In genomic region chr12:52903285-52903854, GRCh38 we compare ENCODE assay signal across 1 cellular context.
TF ChIP-seq lines count a peak whose summit lies in the region.

No MANE protein-coding gene starts in this region.

TF ChIP-seq in HepG2, 621 proteins besides CTCF, POLR2A, EP300 and RAD21 (continued from another document and continues in another):
- no peak for TF ChIP-seq ZBTB14 (CRISPR knock-in tag; IDR thresholded peaks at IDR 0.05)
- peak; percentile 48 for TF ChIP-seq ZBTB7B (CRISPR knock-in tag; IDR thresholded peaks at IDR 0.05)
- TF ChIP-seq ZNF703 (CRISPR knock-in tag; IDR thresholded peaks at IDR 0.05; ENCODE audit: borderline replicate concordance) = 0 out of 2 replicates have a peak, but pooled peaks have one; percentile 20
- peak; percentile 100 for TF ChIP-seq PRDM15 (CRISPR knock-in tag; IDR thresholded peaks at IDR 0.05)
- 0 out of 2 replicates have a peak, but pooled peaks have one; percentile 10 for TF ChIP-seq CCDC6 (CRISPR knock-in tag; IDR thresholded peaks at IDR 0.05)
- TF ChIP-seq ZEB1 (IDR thresholded peaks at IDR 0.05; ENCODE audit: insufficient replicate concordance, low read depth) = peak; percentile 34
- TF ChIP-seq JUND (CRISPR knock-in tag; IDR thresholded peaks at IDR 0.05) = 0 out of 2 replicates have a peak, but pooled peaks have one; percentile 24
- no peak for TF ChIP-seq TOPORS (CRISPR knock-in tag; IDR thresholded peaks at IDR 0.05)
- TF ChIP-seq ZNF589 (CRISPR knock-in tag; conservative IDR thresholded peaks at IDR 0.05) = 0 out of 2 replicates have a peak, but pooled peaks have one; percentile 33
- peak; percentile 50; the same call in 1 of the 2 replicates for TF ChIP-seq KLF6 (CRISPR knock-in tag; IDR thresholded peaks at IDR 0.05)
- 0 out of 2 replicates have a peak, but pooled peaks have one; percentile 21 for TF ChIP-seq HIVEP1 (CRISPR knock-in tag; IDR thresholded peaks at IDR 0.05)
- TF ChIP-seq NRL (CRISPR knock-in tag; IDR thresholded peaks at IDR 0.05; ENCODE audit: borderline replicate concordance) = no peak
- TF ChIP-seq MLLT10 (CRISPR knock-in tag; IDR thresholded peaks at IDR 0.05) = no peak
- TF ChIP-seq KDM5A (IDR thresholded peaks at IDR 0.05; ENCODE audit: borderline replicate concordance, low read length) = peak; percentile 34; the same call in 1 of the 2 replicates
- peak; percentile 74 for TF ChIP-seq ZNF143 (CRISPR knock-in tag; IDR thresholded peaks at IDR 0.05)
- peak; percentile 25; the same call in 1 of the 2 replicates for TF ChIP-seq ELF4 (CRISPR knock-in tag; IDR thresholded peaks at IDR 0.05; ENCODE audit: borderline replicate concordance)
- 0 out of 2 replicates have a peak, but pooled peaks have one; percentile 38 for TF ChIP-seq ZHX2 (IDR thresholded peaks at IDR 0.05; ENCODE audit: low read depth)
- TF ChIP-seq ZHX2 (CRISPR knock-in tag; IDR thresholded peaks at IDR 0.05; ENCODE audit: borderline replicate concordance) = no peak
- peak; percentile 28; the same call in 1 of the 2 replicates for TF ChIP-seq ELF3 (CRISPR knock-in tag; IDR thresholded peaks at IDR 0.05)
- peak in 1 of 2 experiments; percentile 59; a peak in 2 of 4 replicates for TF ChIP-seq KLF16 (CRISPR knock-in tag; IDR thresholded peaks at IDR 0.05)
- TF ChIP-seq HNF1B (CRISPR knock-in tag; IDR thresholded peaks at IDR 0.05) = 0 out of 2 replicates have a peak, but pooled peaks have one; percentile 14
- peak; percentile 36; the same call in 1 of the 2 replicates for TF ChIP-seq PITX1 (CRISPR knock-in tag; IDR thresholded peaks at IDR 0.05)
- peak; percentile 38; the same call in 1 of the 2 replicates for TF ChIP-seq ZNF274 (CRISPR knock-in tag; IDR thresholded peaks at IDR 0.05)
- no peak for TF ChIP-seq NONO (IDR thresholded peaks at IDR 0.05)
- TF ChIP-seq NONO (CRISPR knock-in tag; conservative IDR thresholded peaks at IDR 0.05) = peak; percentile 69
- peak; percentile 61 for TF ChIP-seq ZMYM4 (CRISPR knock-in tag; IDR thresholded peaks at IDR 0.05)
- peak; percentile 39; the same call in 1 of the 2 replicates for TF ChIP-seq PHF21A (CRISPR knock-in tag; IDR thresholded peaks at IDR 0.05)
- peak; percentile 70; the same call in 1 of the 2 replicates for TF ChIP-seq ZNF605 (CRISPR knock-in tag; IDR thresholded peaks at IDR 0.05)
- TF ChIP-seq KDM2A (CRISPR knock-in tag; IDR thresholded peaks at IDR 0.05; ENCODE audit: borderline replicate concordance, low read depth) = peak; percentile 46; the same call in 1 of the 2 replicates
- TF ChIP-seq SMAD3 (CRISPR knock-in tag; IDR thresholded peaks at IDR 0.05) = peak; percentile 25; the same call in 1 of the 2 replicates
- TF ChIP-seq POGZ (CRISPR knock-in tag; IDR thresholded peaks at IDR 0.05) = peak; percentile 62
- TF ChIP-seq ZNF430 (CRISPR knock-in tag; IDR thresholded peaks at IDR 0.05) = peak; percentile 77
- no peak for TF ChIP-seq ZNF432 (CRISPR knock-in tag; IDR thresholded peaks at IDR 0.05; ENCODE audit: borderline replicate concordance)
- peak; percentile 91 for TF ChIP-seq HNRNPK (IDR thresholded peaks at IDR 0.05; ENCODE audit: low read depth, low read length, poor library complexity, severe bottlenecking)
- TF ChIP-seq BORCS8-MEF2B (CRISPR knock-in tag; IDR thresholded peaks at IDR 0.05) = no peak
- peak; percentile 43; the same call in 1 of the 2 replicates for TF ChIP-seq TBX3 (IDR thresholded peaks at IDR 0.05; ENCODE audit: borderline replicate concordance)
- TF ChIP-seq ASH2L (IDR thresholded peaks at IDR 0.05; ENCODE audit: insufficient read length, low read depth, low read length) = peak; percentile 59
- 0 out of 2 replicates have a peak, but pooled peaks have one; percentile 55 for TF ChIP-seq KDM3A (CRISPR knock-in tag; IDR thresholded peaks at IDR 0.05; ENCODE audit: low read depth)
- TF ChIP-seq AGO1 (IDR thresholded peaks at IDR 0.05; ENCODE audit: low read depth, low read length, poor library complexity, severe bottlenecking) = peak; percentile 75
- TF ChIP-seq SP2 (CRISPR knock-in tag; IDR thresholded peaks at IDR 0.05) = no peak
- TF ChIP-seq ZNF768 (CRISPR knock-in tag; IDR thresholded peaks at IDR 0.05) = peak; percentile 48; the same call in 1 of the 2 replicates
- no peak for TF ChIP-seq ZSCAN12 (CRISPR knock-in tag; IDR thresholded peaks at IDR 0.05)
- 0 out of 2 replicates have a peak, but pooled peaks have one; percentile 29 for TF ChIP-seq SNAPC4 (CRISPR knock-in tag; IDR thresholded peaks at IDR 0.05)
- no peak for TF ChIP-seq NCOA5 (CRISPR knock-in tag; IDR thresholded peaks at IDR 0.05)
- peak; percentile 74 for TF ChIP-seq YY1 (IDR thresholded peaks at IDR 0.05; ENCODE audit: insufficient read depth, insufficient replicate concordance, low read depth, low read length)
- no peak for TF ChIP-seq IRX3 (CRISPR knock-in tag; IDR thresholded peaks at IDR 0.05; ENCODE audit: borderline replicate concordance, low read depth)
- TF ChIP-seq MLX (CRISPR knock-in tag; IDR thresholded peaks at IDR 0.05) = no peak
- TF ChIP-seq U2AF1 (optimal IDR thresholded peaks at IDR 0.05; ENCODE audit: low read depth, low read length) = peak; percentile 50
- TF ChIP-seq ZNF720 (CRISPR knock-in tag; IDR thresholded peaks at IDR 0.05) = no peak
- TF ChIP-seq IRF2 (CRISPR knock-in tag; IDR thresholded peaks at IDR 0.05) = 0 out of 2 replicates have a peak, but pooled peaks have one; percentile 5
